In the genomic region with DNA sequence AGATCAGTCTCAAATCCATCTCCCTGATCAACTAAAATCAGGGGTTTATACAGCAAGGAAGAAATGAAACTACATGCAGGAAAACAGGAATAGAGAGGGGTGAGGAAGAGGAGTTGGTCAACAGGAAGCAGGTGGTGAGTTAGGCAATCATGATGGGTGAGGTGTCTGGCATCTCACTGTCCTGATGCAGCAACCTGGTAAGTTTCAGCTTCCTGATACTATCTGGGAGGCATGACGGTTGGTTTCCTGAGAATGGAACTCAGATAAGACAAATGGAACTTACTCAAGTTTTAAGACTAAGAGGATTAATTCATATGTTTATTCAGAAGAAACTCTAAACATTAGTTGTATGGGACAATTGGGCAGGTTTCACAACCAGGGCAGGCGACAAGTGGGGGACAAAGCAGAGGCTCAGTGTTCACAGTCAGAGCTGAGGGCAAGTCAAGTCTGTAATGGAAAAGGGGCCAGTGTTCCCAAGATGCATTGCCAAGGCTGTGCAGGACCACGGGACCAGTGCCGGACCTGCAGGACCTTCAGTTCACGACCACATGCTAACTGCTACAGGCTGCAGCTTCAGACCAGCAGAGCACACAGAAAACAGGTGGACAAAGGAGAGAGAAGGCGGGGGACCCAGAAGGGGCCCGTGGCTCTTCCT, we compare ENCODE assay signal across 1 cellular context.
A peak's percentile ranks its signal among the peaks of the same experiment; 100 is the strongest.
TF ChIP-seq lines count a peak whose summit lies in the region.

No MANE protein-coding gene starts in this region.

TF ChIP-seq in HepG2, 621 proteins besides CTCF, POLR2A, EP300 and RAD21 (continued from another document and continues in another):
- TF ChIP-seq, protein P1, sequence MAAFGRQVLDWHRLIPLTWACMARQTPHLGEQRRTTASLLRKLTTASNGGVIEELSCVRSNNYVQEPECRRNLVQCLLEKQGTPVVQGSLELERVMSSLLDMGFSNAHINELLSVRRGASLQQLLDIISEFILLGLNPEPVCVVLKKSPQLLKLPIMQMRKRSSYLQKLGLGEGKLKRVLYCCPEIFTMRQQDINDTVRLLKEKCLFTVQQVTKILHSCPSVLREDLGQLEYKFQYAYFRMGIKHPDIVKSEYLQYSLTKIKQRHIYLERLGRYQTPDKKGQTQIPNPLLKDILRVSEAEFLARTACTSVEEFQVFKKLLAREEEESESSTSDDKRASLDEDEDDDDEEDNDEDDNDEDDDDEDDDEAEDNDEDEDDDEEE (CRISPR knock-in tag; IDR thresholded peaks at IDR 0.05), result no peak
- TF ChIP-seq TARDBP (CRISPR knock-in tag; IDR thresholded peaks at IDR 0.05) (no peak), POLR2AphosphoS2 (IDR thresholded peaks at IDR 0.05; ENCODE audit: low read depth, low read length) (no peak), FOXK1 (CRISPR knock-in tag; IDR thresholded peaks at IDR 0.05; ENCODE audit: borderline replicate concordance, low read depth) (peak; percentile 15; the same call in 1 of the 2 replicates), SNAPC2 (CRISPR knock-in tag; IDR thresholded peaks at IDR 0.05) (no peak), THAP11 (CRISPR knock-in tag; IDR thresholded peaks at IDR 0.05) (no peak), ZSCAN31 (CRISPR knock-in tag; IDR thresholded peaks at IDR 0.05; ENCODE audit: low read depth) (no peak), BRCA1 (CRISPR knock-in tag; IDR thresholded peaks at IDR 0.05) (no peak), ZNF598 (CRISPR knock-in tag; IDR thresholded peaks at IDR 0.05; ENCODE audit: borderline replicate concordance) (no peak), ZNF776 (CRISPR knock-in tag; IDR thresholded peaks at IDR 0.05) (no peak), GABPB1 (CRISPR knock-in tag; IDR thresholded peaks at IDR 0.05) (peak; percentile 42; the same call in 1 of the 2 replicates), RFXAP (CRISPR knock-in tag; IDR thresholded peaks at IDR 0.05; ENCODE audit: borderline replicate concordance) (no peak; the same call in 1 of the 2 replicates), ZNF224 (CRISPR knock-in tag; IDR thresholded peaks at IDR 0.05) (no peak), CBFB (CRISPR knock-in tag; IDR thresholded peaks at IDR 0.05) (no peak), SSRP1 (CRISPR knock-in tag; IDR thresholded peaks at IDR 0.05) (no peak), ZNF292 (CRISPR knock-in tag; IDR thresholded peaks at IDR 0.05; ENCODE audit: borderline replicate concordance, low read depth) (no peak), SKI (IDR thresholded peaks at IDR 0.05; ENCODE audit: partially characterized antibody) (no peak), ZNF430 (CRISPR knock-in tag; IDR thresholded peaks at IDR 0.05) (0 out of 2 replicates have a peak, but pooled peaks have one; percentile 36), ZMYM3 (CRISPR knock-in tag; IDR thresholded peaks at IDR 0.05) (no peak), GATAD2A (CRISPR knock-in tag; IDR thresholded peaks at IDR 0.05) (peak; percentile 46; the same call in 1 of the 2 replicates), STAT5B (CRISPR knock-in tag; IDR thresholded peaks at IDR 0.05) (no peak), ZMAT3 (CRISPR knock-in tag; conservative IDR thresholded peaks at IDR 0.05) (no peak), MLLT10 (CRISPR knock-in tag; IDR thresholded peaks at IDR 0.05) (no peak), KMT2B (CRISPR knock-in tag; IDR thresholded peaks at IDR 0.05) (no peak), SALL1 (CRISPR knock-in tag; IDR thresholded peaks at IDR 0.05) (no peak), PAF1 (CRISPR knock-in tag; IDR thresholded peaks at IDR 0.05) (no peak), ZC3H13 (CRISPR knock-in tag; IDR thresholded peaks at IDR 0.05) (no peak), KAT8 (CRISPR knock-in tag; IDR thresholded peaks at IDR 0.05) (0 out of 2 replicates have a peak, but pooled peaks have one; percentile 36), MXD4 (CRISPR knock-in tag; IDR thresholded peaks at IDR 0.05) (no peak), KLF11 (CRISPR knock-in tag; IDR thresholded peaks at IDR 0.05) (no peak)
- TF ChIP-seq, protein P2, sequence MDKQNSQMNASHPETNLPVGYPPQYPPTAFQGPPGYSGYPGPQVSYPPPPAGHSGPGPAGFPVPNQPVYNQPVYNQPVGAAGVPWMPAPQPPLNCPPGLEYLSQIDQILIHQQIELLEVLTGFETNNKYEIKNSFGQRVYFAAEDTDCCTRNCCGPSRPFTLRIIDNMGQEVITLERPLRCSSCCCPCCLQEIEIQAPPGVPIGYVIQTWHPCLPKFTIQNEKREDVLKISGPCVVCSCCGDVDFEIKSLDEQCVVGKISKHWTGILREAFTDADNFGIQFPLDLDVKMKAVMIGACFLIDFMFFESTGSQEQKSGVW (CRISPR knock-in tag; IDR thresholded peaks at IDR 0.05; ENCODE audit: borderline replicate concordance), result no peak
- TF ChIP-seq, protein P3, sequence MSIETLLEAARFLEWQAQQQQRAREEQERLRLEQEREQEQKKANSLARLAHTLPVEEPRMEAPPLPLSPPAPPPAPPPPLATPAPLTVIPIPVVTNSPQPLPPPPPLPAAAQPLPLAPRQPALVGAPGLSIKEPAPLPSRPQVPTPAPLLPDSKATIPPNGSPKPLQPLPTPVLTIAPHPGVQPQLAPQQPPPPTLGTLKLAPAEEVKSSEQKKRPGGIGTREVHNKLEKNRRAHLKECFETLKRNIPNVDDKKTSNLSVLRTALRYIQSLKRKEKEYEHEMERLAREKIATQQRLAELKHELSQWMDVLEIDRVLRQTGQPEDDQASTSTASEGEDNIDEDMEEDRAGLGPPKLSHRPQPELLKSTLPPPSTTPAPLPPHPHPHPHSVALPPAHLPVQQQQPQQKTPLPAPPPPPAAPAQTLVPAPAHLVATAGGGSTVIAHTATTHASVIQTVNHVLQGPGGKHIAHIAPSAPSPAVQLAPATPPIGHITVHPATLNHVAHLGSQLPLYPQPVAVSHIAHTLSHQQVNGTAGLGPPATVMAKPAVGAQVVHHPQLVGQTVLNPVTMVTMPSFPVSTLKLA (IDR thresholded peaks at IDR 0.05), result no peak
- TF ChIP-seq, protein P4, sequence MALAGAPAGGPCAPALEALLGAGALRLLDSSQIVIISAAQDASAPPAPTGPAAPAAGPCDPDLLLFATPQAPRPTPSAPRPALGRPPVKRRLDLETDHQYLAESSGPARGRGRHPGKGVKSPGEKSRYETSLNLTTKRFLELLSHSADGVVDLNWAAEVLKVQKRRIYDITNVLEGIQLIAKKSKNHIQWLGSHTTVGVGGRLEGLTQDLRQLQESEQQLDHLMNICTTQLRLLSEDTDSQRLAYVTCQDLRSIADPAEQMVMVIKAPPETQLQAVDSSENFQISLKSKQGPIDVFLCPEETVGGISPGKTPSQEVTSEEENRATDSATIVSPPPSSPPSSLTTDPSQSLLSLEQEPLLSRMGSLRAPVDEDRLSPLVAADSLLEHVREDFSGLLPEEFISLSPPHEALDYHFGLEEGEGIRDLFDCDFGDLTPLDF (CRISPR knock-in tag; IDR thresholded peaks at IDR 0.05), result no peak
- TF ChIP-seq, protein P5, sequence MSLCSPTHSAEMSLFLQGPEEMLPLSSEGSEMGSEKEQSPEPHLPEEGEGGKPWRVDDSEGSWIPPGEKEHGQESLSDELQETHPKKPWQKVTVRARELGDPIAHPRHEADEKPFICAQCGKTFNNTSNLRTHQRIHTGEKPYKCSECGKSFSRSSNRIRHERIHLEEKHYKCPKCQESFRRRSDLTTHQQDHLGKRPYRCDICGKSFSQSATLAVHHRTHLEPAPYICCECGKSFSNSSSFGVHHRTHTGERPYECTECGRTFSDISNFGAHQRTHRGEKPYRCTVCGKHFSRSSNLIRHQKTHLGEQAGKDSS (CRISPR knock-in tag; IDR thresholded peaks at IDR 0.05; ENCODE audit: borderline replicate concordance, low read depth), result no peak
- TF ChIP-seq, protein P6, sequence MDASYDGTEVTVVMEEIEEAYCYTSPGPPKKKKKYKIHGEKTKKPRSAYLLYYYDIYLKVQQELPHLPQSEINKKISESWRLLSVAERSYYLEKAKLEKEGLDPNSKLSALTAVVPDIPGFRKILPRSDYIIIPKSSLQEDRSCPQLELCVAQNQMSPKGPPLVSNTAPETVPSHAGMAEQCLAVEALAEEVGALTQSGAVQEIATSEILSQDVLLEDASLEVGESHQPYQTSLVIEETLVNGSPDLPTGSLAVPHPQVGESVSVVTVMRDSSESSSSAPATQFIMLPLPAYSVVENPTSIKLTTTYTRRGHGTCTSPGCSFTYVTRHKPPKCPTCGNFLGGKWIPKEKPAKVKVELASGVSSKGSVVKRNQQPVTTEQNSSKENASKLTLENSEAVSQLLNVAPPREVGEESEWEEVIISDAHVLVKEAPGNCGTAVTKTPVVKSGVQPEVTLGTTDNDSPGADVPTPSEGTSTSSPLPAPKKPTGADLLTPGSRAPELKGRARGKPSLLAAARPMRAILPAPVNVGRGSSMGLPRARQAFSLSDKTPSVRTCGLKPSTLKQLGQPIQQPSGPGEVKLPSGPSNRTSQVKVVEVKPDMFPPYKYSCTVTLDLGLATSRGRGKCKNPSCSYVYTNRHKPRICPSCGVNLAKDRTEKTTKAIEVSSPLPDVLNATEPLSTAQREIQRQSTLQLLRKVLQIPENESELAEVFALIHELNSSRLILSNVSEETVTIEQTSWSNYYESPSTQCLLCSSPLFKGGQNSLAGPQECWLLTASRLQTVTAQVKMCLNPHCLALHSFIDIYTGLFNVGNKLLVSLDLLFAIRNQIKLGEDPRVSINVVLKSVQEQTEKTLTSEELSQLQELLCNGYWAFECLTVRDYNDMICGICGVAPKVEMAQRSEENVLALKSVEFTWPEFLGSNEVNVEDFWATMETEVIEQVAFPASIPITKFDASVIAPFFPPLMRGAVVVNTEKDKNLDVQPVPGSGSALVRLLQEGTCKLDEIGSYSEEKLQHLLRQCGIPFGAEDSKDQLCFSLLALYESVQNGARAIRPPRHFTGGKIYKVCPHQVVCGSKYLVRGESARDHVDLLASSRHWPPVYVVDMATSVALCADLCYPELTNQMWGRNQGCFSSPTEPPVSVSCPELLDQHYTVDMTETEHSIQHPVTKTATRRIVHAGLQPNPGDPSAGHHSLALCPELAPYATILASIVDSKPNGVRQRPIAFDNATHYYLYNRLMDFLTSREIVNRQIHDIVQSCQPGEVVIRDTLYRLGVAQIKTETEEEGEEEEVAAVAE (CRISPR knock-in tag; IDR thresholded peaks at IDR 0.05; ENCODE audit: borderline replicate concordance), result no peak
- TF ChIP-seq, protein P7, sequence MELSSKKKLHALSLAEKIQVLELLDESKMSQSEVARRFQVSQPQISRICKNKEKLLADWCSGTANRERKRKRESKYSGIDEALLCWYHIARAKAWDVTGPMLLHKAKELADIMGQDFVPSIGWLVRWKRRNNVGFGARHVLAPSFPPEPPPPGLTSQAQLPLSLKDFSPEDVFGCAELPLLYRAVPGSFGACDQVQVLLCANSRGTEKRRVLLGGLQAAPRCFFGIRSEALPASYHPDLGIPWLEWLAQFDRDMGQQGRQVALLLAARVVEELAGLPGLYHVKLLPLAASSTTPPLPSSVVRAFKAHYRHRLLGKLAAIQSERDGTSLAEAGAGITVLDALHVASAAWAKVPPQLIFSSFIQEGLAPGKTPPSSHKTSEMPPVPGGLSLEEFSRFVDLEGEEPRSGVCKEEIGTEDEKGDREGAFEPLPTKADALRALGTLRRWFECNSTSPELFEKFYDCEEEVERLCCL (CRISPR knock-in tag; IDR thresholded peaks at IDR 0.05; ENCODE audit: borderline replicate concordance), result no peak
- TF ChIP-seq, protein P8, sequence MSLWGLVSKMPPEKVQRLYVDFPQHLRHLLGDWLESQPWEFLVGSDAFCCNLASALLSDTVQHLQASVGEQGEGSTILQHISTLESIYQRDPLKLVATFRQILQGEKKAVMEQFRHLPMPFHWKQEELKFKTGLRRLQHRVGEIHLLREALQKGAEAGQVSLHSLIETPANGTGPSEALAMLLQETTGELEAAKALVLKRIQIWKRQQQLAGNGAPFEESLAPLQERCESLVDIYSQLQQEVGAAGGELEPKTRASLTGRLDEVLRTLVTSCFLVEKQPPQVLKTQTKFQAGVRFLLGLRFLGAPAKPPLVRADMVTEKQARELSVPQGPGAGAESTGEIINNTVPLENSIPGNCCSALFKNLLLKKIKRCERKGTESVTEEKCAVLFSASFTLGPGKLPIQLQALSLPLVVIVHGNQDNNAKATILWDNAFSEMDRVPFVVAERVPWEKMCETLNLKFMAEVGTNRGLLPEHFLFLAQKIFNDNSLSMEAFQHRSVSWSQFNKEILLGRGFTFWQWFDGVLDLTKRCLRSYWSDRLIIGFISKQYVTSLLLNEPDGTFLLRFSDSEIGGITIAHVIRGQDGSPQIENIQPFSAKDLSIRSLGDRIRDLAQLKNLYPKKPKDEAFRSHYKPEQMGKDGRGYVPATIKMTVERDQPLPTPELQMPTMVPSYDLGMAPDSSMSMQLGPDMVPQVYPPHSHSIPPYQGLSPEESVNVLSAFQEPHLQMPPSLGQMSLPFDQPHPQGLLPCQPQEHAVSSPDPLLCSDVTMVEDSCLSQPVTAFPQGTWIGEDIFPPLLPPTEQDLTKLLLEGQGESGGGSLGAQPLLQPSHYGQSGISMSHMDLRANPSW (CRISPR knock-in tag; IDR thresholded peaks at IDR 0.05; ENCODE audit: borderline replicate concordance), result no peak
- TF ChIP-seq, protein P9, sequence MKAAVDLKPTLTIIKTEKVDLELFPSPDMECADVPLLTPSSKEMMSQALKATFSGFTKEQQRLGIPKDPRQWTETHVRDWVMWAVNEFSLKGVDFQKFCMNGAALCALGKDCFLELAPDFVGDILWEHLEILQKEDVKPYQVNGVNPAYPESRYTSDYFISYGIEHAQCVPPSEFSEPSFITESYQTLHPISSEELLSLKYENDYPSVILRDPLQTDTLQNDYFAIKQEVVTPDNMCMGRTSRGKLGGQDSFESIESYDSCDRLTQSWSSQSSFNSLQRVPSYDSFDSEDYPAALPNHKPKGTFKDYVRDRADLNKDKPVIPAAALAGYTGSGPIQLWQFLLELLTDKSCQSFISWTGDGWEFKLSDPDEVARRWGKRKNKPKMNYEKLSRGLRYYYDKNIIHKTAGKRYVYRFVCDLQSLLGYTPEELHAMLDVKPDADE (CRISPR knock-in tag; IDR thresholded peaks at IDR 0.05), result no peak
- TF ChIP-seq, protein P10, sequence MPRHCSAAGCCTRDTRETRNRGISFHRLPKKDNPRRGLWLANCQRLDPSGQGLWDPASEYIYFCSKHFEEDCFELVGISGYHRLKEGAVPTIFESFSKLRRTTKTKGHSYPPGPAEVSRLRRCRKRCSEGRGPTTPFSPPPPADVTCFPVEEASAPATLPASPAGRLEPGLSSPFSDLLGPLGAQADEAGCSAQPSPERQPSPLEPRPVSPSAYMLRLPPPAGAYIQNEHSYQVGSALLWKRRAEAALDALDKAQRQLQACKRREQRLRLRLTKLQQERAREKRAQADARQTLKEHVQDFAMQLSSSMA (CRISPR knock-in tag; IDR thresholded peaks at IDR 0.05), result 0 out of 2 replicates have a peak, but pooled peaks have one; percentile 28
- TF ChIP-seq, protein P11, sequence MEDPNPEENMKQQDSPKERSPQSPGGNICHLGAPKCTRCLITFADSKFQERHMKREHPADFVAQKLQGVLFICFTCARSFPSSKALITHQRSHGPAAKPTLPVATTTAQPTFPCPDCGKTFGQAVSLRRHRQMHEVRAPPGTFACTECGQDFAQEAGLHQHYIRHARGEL (CRISPR knock-in tag; IDR thresholded peaks at IDR 0.05), result no peak
- TF ChIP-seq, protein P12, sequence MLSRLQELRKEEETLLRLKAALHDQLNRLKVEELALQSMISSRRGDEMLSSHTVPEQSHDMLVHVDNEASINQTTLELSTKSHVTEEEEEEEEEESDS (CRISPR knock-in tag; IDR thresholded peaks at IDR 0.05; ENCODE audit: borderline replicate concordance), result no peak
- TF ChIP-seq, protein P13, sequence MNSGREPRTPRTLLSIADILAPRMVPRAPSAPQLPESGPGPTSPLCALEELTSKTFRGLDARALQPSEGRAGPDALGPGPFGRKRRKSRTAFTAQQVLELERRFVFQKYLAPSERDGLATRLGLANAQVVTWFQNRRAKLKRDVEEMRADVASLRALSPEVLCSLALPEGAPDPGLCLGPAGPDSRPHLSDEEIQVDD (CRISPR knock-in tag; IDR thresholded peaks at IDR 0.05; ENCODE audit: borderline replicate concordance), result no peak
- TF ChIP-seq, protein P14, sequence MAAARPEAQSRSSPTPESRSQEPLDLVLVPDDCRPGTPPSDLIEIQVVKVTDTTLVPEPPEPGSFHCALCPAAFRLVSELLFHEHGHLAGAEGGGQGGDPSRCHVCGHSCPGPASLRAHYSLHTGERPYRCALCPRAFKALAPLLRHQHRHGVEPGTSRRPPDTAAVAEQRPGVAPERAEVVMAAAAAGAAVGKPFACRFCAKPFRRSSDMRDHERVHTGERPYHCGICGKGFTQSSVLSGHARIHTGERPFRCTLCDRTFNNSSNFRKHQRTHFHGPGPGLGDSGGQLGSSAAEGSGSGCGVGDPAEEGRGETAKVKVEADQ (CRISPR knock-in tag; IDR thresholded peaks at IDR 0.05; ENCODE audit: borderline replicate concordance), result no peak
